In genomic region chr11:62854825-62855570, GRCh38 we compare ENCODE assay signal across 8 cellular contexts. TPM values are rescaled to one million over a fixed set of nuclear protein-coding genes. Genes with fewer than 3 reads are reported as not detected.
DNase-seq lines count a peak whose midpoint lies in the region; ATAC-seq and TF ChIP-seq lines count a peak whose summit lies in the region.

No MANE protein-coding gene starts in this region.

- 0% methylated on average over 15 of the region's 15 CpGs for WGBS in ectodermal cell, 2 experiments

- peak overlapping the region; percentile 91 for H3K27ac Mint-ChIP-seq in CD8-positive, alpha-beta T cell
- peak overlapping the region; percentile 100 for H3K27ac Mint-ChIP-seq in neural crest cell (ENCODE audit: unreplicated experiment)

- H3K4me3 Mint-ChIP-seq in CD8-positive, alpha-beta T cell: peak overlapping the region; percentile 96
- peak overlapping the region; percentile 98 for H3K4me3 Mint-ChIP-seq in neural crest cell

- no peak for DNase-seq in CD8-positive, alpha-beta T cell
- DNase-seq in NCI-H69 (lab: John Stamatoyannopoulos, UW) (peak; percentile 34), neural crest cell (ENCODE audit: low read depth, low spot score) (no peak), SHP77 treated with DMSO at 0.1 percent for 48 hours (lab: John Stamatoyannopoulos, UW) (no peak), NCI-H1417 treated with DMSO at 0.1 percent for 48 hours (lab: John Stamatoyannopoulos, UW) (no peak)
- no peak for DNase-seq in activated CD4-positive, CD25-positive, alpha-beta regulatory T cell treated with anti-CD3 and anti-CD28 coated beads, Interleukin-2, amount 50 U/mL, for 72 hours

- peak overlapping the region; percentile 84 for H3K27ac ChIP-seq in CD8-positive, alpha-beta T cell (ENCODE audit: low read depth, low read length)
- peak overlapping the region; percentile 85 for H3K27ac ChIP-seq in ectodermal cell (ENCODE audit: insufficient read depth, low read depth, low read length, poor library complexity, severe bottlenecking)

- intact Hi-C loops in CD8-positive, alpha-beta T cell (cut with DNase I, micrococcal nuclease): loop anchor here (1.0 to 5.0 kb wide), 5 partner anchors 13 to 263 kb away; partner anchors contain the start of genes TMEM179B (in 2 of the 2), NXF1 (in 1 of the 2), TTC9C (in 1 of the 2) and TUT1 (in 1 of the 2)

- H3K36me3 Mint-ChIP-seq in CD8-positive, alpha-beta T cell: peaks cover 46% of the 10 kb centered on the region
- H3K36me3 Mint-ChIP-seq in neural crest cell (ENCODE audit: low read depth): peaks cover 46% of the 10 kb centered on the region

- TF ChIP-seq CTCF in CD8-positive, alpha-beta T cell (IDR thresholded peaks at IDR 0.05): no peak
- TF ChIP-seq CTCF in neural crest cell (conservative IDR thresholded peaks at IDR 0.05): no peak

- no peaks in the 10 kb centered on the region for H3K27me3 Mint-ChIP-seq in CD8-positive, alpha-beta T cell (ENCODE audit: low read depth)
- peaks cover 36% of the 10 kb centered on the region for H3K27me3 Mint-ChIP-seq in neural crest cell (ENCODE audit: low read depth)

- H3K9me3 ChIP-seq in CD8-positive, alpha-beta T cell (ENCODE audit: low read length): no peaks in the 10 kb centered on the region
- no peaks in the 10 kb centered on the region for H3K9me3 ChIP-seq in ectodermal cell (ENCODE audit: control insufficient read depth, low read length)

- peaks cover 36% of the 10 kb centered on the region for H3K4me1 ChIP-seq in CD8-positive, alpha-beta T cell (ENCODE audit: insufficient read depth, low read length)
- H3K4me1 ChIP-seq in ectodermal cell (ENCODE audit: control insufficient read depth, insufficient read depth, low read length): peaks cover 21% of the 10 kb centered on the region

- H3K4me3 ChIP-seq in CD8-positive, alpha-beta T cell (ENCODE audit: low read depth, low read length): peak overlapping the region; percentile 89
- H3K4me3 ChIP-seq in ectodermal cell (ENCODE audit: insufficient read depth, low read depth, low read length): peak overlapping the region; percentile 98

- CTCF ChIA-PET in CD8-positive, alpha-beta T cell (lab: Charles Lee): interaction anchor here (0.6 to 4.7 kb wide), 10 partner anchors 14 to 312 kb away, joined by 3 to 38 read pairs (median 4); partner anchors contain the start of genes POLR2G and SLC3A2

- H3K36me3 ChIP-seq in CD8-positive, alpha-beta T cell (ENCODE audit: insufficient read depth, low read length): peaks cover 30% of the 10 kb centered on the region
- peaks cover 34% of the 10 kb centered on the region for H3K36me3 ChIP-seq in ectodermal cell (ENCODE audit: control insufficient read depth, insufficient read depth, low read length)

- H3K9me3 Mint-ChIP-seq in CD8-positive, alpha-beta T cell: no peaks in the 10 kb centered on the region
- H3K9me3 Mint-ChIP-seq in neural crest cell: no peaks in the 10 kb centered on the region

- H3K27me3 ChIP-seq in CD8-positive, alpha-beta T cell (ENCODE audit: insufficient read depth, low read length): no peaks in the 10 kb centered on the region
- no peaks in the 10 kb centered on the region for H3K27me3 ChIP-seq in ectodermal cell (ENCODE audit: control insufficient read depth, insufficient read depth, low read length, poor library complexity, severe bottlenecking)

- no peak for ATAC-seq in CD8-positive, alpha-beta T cell
- ATAC-seq in GM18519 (IDR thresholded peaks at IDR 0.05; ENCODE audit: low FRiP score, unreplicated experiment): no peak

- peaks cover 56% of the 10 kb centered on the region for H3K4me1 Mint-ChIP-seq in CD8-positive, alpha-beta T cell (ENCODE audit: low read depth)
- H3K4me1 Mint-ChIP-seq in neural crest cell: peaks cover 75% of the 10 kb centered on the region

- POLR2A ChIA-PET in CD8-positive, alpha-beta T cell (lab: Charles Lee): interaction anchor here (0.6 to 9.9 kb wide), 49 partner anchors 8 to 1870 kb away, joined by 3 to 359 read pairs (median 5); partner anchors contain the start of genes BSCL2, C11orf98, CSKMT and EEF1G

RNA-seq across cellular contexts. Expression of gene WDR74, which starts 15.6 kb away (rescaled TPM):
- total RNA-seq in CD8-positive, alpha-beta T cell: 100 to 1,000 TPM; 231 to 245 TPM
- 68.2 TPM for polyA plus RNA-seq in ectodermal cell (2013, experiment 1 of 4)
- polyA plus RNA-seq in ectodermal cell (2013, experiment 2 of 4): 59.2 TPM
- 198 TPM for polyA plus RNA-seq in ectodermal cell (2013, experiment 3 of 4)
- polyA plus RNA-seq in ectodermal cell (2013, experiment 4 of 4): 116 TPM
- 62.1 and 69.2 TPM in 2 replicates for total RNA-seq in neural crest cell

RNA-seq across cellular contexts. Expression of gene TEX54, which starts 22.4 kb away (rescaled TPM):
- not detected for total RNA-seq in CD8-positive, alpha-beta T cell
- not detected for polyA plus RNA-seq in ectodermal cell (2013, experiment 1 of 4)
- polyA plus RNA-seq in ectodermal cell (2013, experiment 2 of 4): not detected
- not detected for polyA plus RNA-seq in ectodermal cell (2013, experiment 3 of 4)
- polyA plus RNA-seq in ectodermal cell (2013, experiment 4 of 4): not detected
- not detected in 2 replicates for total RNA-seq in neural crest cell

RNA-seq across cellular contexts. Expression of gene STX5, which starts 23.1 kb away (rescaled TPM):
- 100 to 1,000 TPM; 113 TPM for total RNA-seq in CD8-positive, alpha-beta T cell
- polyA plus RNA-seq in ectodermal cell (2013, experiment 1 of 4): 46.6 TPM
- polyA plus RNA-seq in ectodermal cell (2013, experiment 2 of 4): 47.9 TPM
- polyA plus RNA-seq in ectodermal cell (2013, experiment 3 of 4): 37.6 TPM
- polyA plus RNA-seq in ectodermal cell (2013, experiment 4 of 4): 43.4 TPM
- 24.1 and 27.2 TPM in 2 replicates for total RNA-seq in neural crest cell

RNA-seq across cellular contexts. Expression of gene SLC3A2, which starts 25.7 kb away (rescaled TPM):
- 100 to 1,000 TPM; 212 to 245 TPM for total RNA-seq in CD8-positive, alpha-beta T cell
- polyA plus RNA-seq in ectodermal cell (2013, experiment 1 of 4): 174 TPM
- polyA plus RNA-seq in ectodermal cell (2013, experiment 2 of 4): 183 TPM
- 116 TPM for polyA plus RNA-seq in ectodermal cell (2013, experiment 3 of 4)
- polyA plus RNA-seq in ectodermal cell (2013, experiment 4 of 4): 130 TPM
- 181 and 185 TPM in 2 replicates for total RNA-seq in neural crest cell

RNA-seq across cellular contexts. Expression of gene NXF1, which starts 49.8 kb away (rescaled TPM):
- 100 to 1,000 TPM; 356 TPM for total RNA-seq in CD8-positive, alpha-beta T cell
- polyA plus RNA-seq in ectodermal cell (2013, experiment 1 of 4): 77.1 TPM
- polyA plus RNA-seq in ectodermal cell (2013, experiment 2 of 4): 93.5 TPM
- polyA plus RNA-seq in ectodermal cell (2013, experiment 3 of 4): 67.9 TPM
- polyA plus RNA-seq in ectodermal cell (2013, experiment 4 of 4): 74.0 TPM
- 86.6 and 88.1 TPM in 2 replicates for total RNA-seq in neural crest cell
